ENCODE assay signal across 16 cellular contexts in the genomic region with DNA sequence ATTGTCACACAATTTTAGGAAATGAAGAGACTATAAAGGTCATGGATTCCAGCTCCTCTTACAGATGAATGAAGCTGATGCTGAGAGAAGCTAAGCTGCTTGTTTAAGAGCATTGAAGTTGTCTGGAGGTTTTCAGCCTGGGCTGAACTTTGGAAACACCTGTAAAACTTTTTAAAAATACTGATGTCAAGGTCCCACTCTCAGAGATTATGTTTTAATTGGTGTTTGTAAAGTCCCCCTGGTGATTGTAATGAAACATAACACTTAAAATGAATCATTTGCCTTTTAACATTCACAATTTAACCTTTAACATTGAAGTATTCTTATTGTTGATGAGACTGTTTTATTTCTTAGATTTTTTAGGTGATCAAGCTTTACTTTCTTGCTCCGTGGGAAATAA. TPM values are rescaled to one million over a fixed set of nuclear protein-coding genes. Genes with fewer than 3 reads are reported as not detected.
DNase-seq lines count a peak whose midpoint lies in the region; ATAC-seq, FAIRE-seq and TF ChIP-seq lines count a peak whose summit lies in the region.
"Had no signal": no experiment of that assay in that cellular context is flagged by ENCODE, and none has a peak within 500 bp of the region (broad histone marks: within the 10 kb centered on the region; RNA-seq: fewer than 3 reads in every experiment).

No MANE protein-coding gene starts in this region.

- peak; percentile 59 for ATAC-seq in CD4-positive, alpha-beta T cell (ENCODE audit: poor library complexity)
- ATAC-seq in GM12878 (peak; percentile 20; the same call in 2 of the 3 replicates), GM21447 (IDR thresholded peaks at IDR 0.05; ENCODE audit: unreplicated experiment) (no peak)
- ATAC-seq: left cardiac atrium; stimulated activated naive CD8-positive, alpha-beta T cell treated with anti-CD3 and anti-CD28 coated beads, Interleukin-15, Interleukin-2, amounts not matched to agents 100 U/mL and 50 U/mL, for 24 hours had no signal

- SMC1A ChIA-PET in GM12878 (lab: Charles Lee; ENCODE audit: uncharacterized antibody, unreplicated experiment): interaction anchor here (0.8 to 2.1 kb wide), 10 partner anchors 12 to 86 kb away, joined by 3 to 7 read pairs (median 4); no protein-coding TSS in a partner anchor

- H3K4me1 ChIP-seq in GM12878 (ENCODE audit: control insufficient read depth, insufficient read depth, low read length): 0 out of 2 replicates have a peak, but pooled peaks cover 1% of the 10 kb centered on the region
- peaks cover 27% of the 10 kb centered on the region for H3K4me1 ChIP-seq in muscle layer of colon (ENCODE audit: insufficient read depth, low read length)
- H3K4me1 ChIP-seq in colonic mucosa: no peaks in the 10 kb centered on the region

- 97% methylated on average over 1 of the region's 1 CpG for WGBS in GM12878 (ENCODE audit: insufficient coverage, insufficient replicate concordance, low lambda C conversion rate, missing lambda C conversion rate)

- peaks cover 5% of the 10 kb centered on the region for H4K20me1 ChIP-seq in GM12878 (ENCODE audit: control insufficient read depth, insufficient read depth)

- no peaks in the 10 kb centered on the region for H3K27me3 ChIP-seq in CD4-positive, alpha-beta T cell (ENCODE audit: control insufficient read depth, insufficient read depth, low read length)
- H3K27me3 ChIP-seq in GM12878 (replicated peaks in 1 of 2; ENCODE audit: control insufficient read depth in 2 of 2, insufficient read depth in 2 of 2, low read length in 1 of 2) (no peaks in the 10 kb centered on the region), muscle layer of colon (ENCODE audit: control insufficient read depth in 1 of 2, insufficient read depth in 2 of 2, low read length in 2 of 2) (no peaks in the 10 kb centered on the region), colonic mucosa (no peaks in the 10 kb centered on the region)
- H3K27me3 ChIP-seq: SJSA1 had no signal

- H3K79me2 ChIP-seq in GM12878 (ENCODE audit: control insufficient read depth, insufficient read depth, low read length): peaks cover 74% of the 10 kb centered on the region

- H3K36me3 Mint-ChIP-seq in CD4-positive, alpha-beta T cell (ENCODE audit: low read depth): peaks cover 21% of the 10 kb centered on the region
- peaks cover 5% of the 10 kb centered on the region; the same call in 1 of the 2 replicates for H3K36me3 Mint-ChIP-seq in HFFc6 (ENCODE audit: low read depth)

- RAD21 ChIA-PET in GM12878 (lab: Charles Lee; ENCODE audit: unreplicated experiment): interaction anchor here (1.0 to 1.3 kb wide), 5 partner anchors 11 to 58 kb away, joined by 3 to 7 read pairs (median 3); no protein-coding TSS in a partner anchor

- BruUV-seq in GM12878 (replicated peaks; lab: Mats Ljungman, UMichigan): no TSS peak

- in situ Hi-C loops in GM12878 (cut with MboI): no loop called here

- no peaks in the 10 kb centered on the region for H3K9me3 Mint-ChIP-seq in CD4-positive, alpha-beta T cell
- no peaks in the 10 kb centered on the region for H3K9me3 Mint-ChIP-seq in HFFc6
- H3K9me3 Mint-ChIP-seq: central memory CD8-positive, alpha-beta T cell had no signal

- no peak for FAIRE-seq in GM12878 (lab: Jason Lieb, UNC)

- TF ChIP-seq EP300 in GM12878 (IDR thresholded peaks at IDR 0.05; ENCODE audit: borderline replicate concordance in 1 of 2, control insufficient read depth in 1 of 2, low read depth in 2 of 2, low read length in 2 of 2): no peak

- no peak for TF ChIP-seq RAD21 in GM12878 (IDR thresholded peaks at IDR 0.05; ENCODE audit: insufficient read depth, low read depth, low read length)

- H3K36me3 ChIP-seq in GM12878 (ENCODE audit: control insufficient read depth in 2 of 2, insufficient read depth in 2 of 2, low read length in 1 of 2): peaks cover 0 to 12% of the 10 kb centered on the region in 2 experiments
- H3K36me3 ChIP-seq in muscle layer of colon (ENCODE audit: insufficient read depth, low read length): no peaks in the 10 kb centered on the region
- no peaks in the 10 kb centered on the region for H3K36me3 ChIP-seq in colonic mucosa

- no peak overlapping the region for H3K27ac ChIP-seq in CD4-positive, alpha-beta T cell (ENCODE audit: low read depth, low read length)
- H3K27ac ChIP-seq in GM12878 (ENCODE audit: control insufficient read depth, insufficient read depth): no peak overlapping the region
- no peak overlapping the region for H3K27ac ChIP-seq in muscle layer of colon (ENCODE audit: low read depth, low read length)
- H3K27ac ChIP-seq in colonic mucosa: no peak overlapping the region
- H3K27ac ChIP-seq: SJSA1 had no signal

- H3K4me2 ChIP-seq in GM12878 (ENCODE audit: control insufficient read depth, insufficient read depth): no peak overlapping the region

- H3K9me3 ChIP-seq in CD4-positive, alpha-beta T cell (ENCODE audit: control insufficient read depth, low read length): no peaks in the 10 kb centered on the region
- H3K9me3 ChIP-seq in GM12878 (replicated peaks; ENCODE audit: control insufficient read depth, insufficient read depth, low read length): no peaks in the 10 kb centered on the region
- H3K9me3 ChIP-seq in muscle layer of colon (ENCODE audit: low read length): no peaks in the 10 kb centered on the region
- no peaks in the 10 kb centered on the region for H3K9me3 ChIP-seq in colonic mucosa
- H3K9me3 ChIP-seq: SJSA1 had no signal

- intact Hi-C loops in CD4-positive, alpha-beta T cell (cut with DNase I, micrococcal nuclease): loop anchor here (2.0 to 10.0 kb wide), 2 partner anchors 15 to 55 kb away; no protein-coding TSS in a partner anchor
- intact Hi-C loops in GM12878 (cut with micrococcal nuclease; ENCODE audit: unreplicated experiment) (no loop called here), colonic mucosa (cut with DNase I) (no loop called here)

- no peak for TF ChIP-seq CTCF in CD4-positive, alpha-beta T cell (IDR thresholded peaks at IDR 0.05)
- peak; percentile 68 for TF ChIP-seq CTCF in HFFc6 (IDR thresholded peaks at IDR 0.05)
- TF ChIP-seq CTCF in GM12878 (IDR thresholded peaks at IDR 0.05 in 2 of 3, conservative IDR thresholded peaks at IDR 0.05 in 1 of 3; ENCODE audit: control insufficient read depth in 2 of 3, extremely low read depth in 1 of 3, insufficient read depth in 1 of 3, low read depth in 3 of 3, low read length in 3 of 3): no peak
- no peak for TF ChIP-seq CTCF in colonic mucosa (IDR thresholded peaks at IDR 0.05)

- H3K4me3 Mint-ChIP-seq in CD4-positive, alpha-beta T cell: no peak overlapping the region
- H3K4me3 Mint-ChIP-seq in HFFc6: no peak overlapping the region; the same call in 1 of the 2 replicates
- H3K4me3 Mint-ChIP-seq: central memory CD8-positive, alpha-beta T cell had no signal

- peaks cover 49% of the 10 kb centered on the region for H3K4me1 Mint-ChIP-seq in CD4-positive, alpha-beta T cell (ENCODE audit: low read depth)
- peaks cover 52% of the 10 kb centered on the region for H3K4me1 Mint-ChIP-seq in HFFc6 (ENCODE audit: low read depth)

- POLR2A ChIA-PET in CD4-positive, alpha-beta T cell (lab: Charles Lee): no interaction called here
- POLR2A ChIA-PET in GM12878 (lab: Charles Lee): no interaction called here

- no peaks in the 10 kb centered on the region for H3K27me3 Mint-ChIP-seq in CD4-positive, alpha-beta T cell
- peaks cover 1% of the 10 kb centered on the region; the same call in 1 of the 2 replicates for H3K27me3 Mint-ChIP-seq in HFFc6 (ENCODE audit: insufficient read depth)
- H3K27me3 Mint-ChIP-seq: central memory CD8-positive, alpha-beta T cell had no signal

- no peak for TF ChIP-seq POLR2A in GM12878 (IDR thresholded peaks at IDR 0.05; ENCODE audit: low read depth, low read length)

- peak overlapping the region; percentile 32 for H3K27ac Mint-ChIP-seq in CD4-positive, alpha-beta T cell
- H3K27ac Mint-ChIP-seq in HFFc6: peak overlapping the region; percentile 8

- no peak overlapping the region for H2AFZ ChIP-seq in GM12878 (ENCODE audit: control insufficient read depth, low read depth, low read length)

- no peak for DNase-seq in CD4-positive, alpha-beta T cell
- no peak for DNase-seq in HFFc6
- DNase-seq in GM12878 (ENCODE audit: low read depth, low spot score): no peak
- DNase-seq in NCI-H774 (lab: John Stamatoyannopoulos, UW): no peak
- no peak for DNase-seq in colonic mucosa
- no peak for DNase-seq in NCI-H1417 (lab: John Stamatoyannopoulos, UW)
- DNase-seq: activated CD4-positive, CD25-positive, alpha-beta regulatory T cell; foreskin fibroblast; left cardiac atrium; NCI-H446 treated with DMSO at 0.1 percent for 48 hours; stimulated activated CD4-positive, alpha-beta T cell treated with anti-CD3 and anti-CD28 coated beads, Interleukin-2, amount 100 ng/mL, for 48 hours; stimulated activated naive CD8-positive, alpha-beta T cell treated with anti-CD3 and anti-CD28 coated beads, Interleukin-15, Interleukin-2, amounts not matched to agents 100 U/mL and 50 U/mL, for 24 hours had no signal

- CTCF ChIA-PET in CD4-positive, alpha-beta T cell (lab: Charles Lee): interaction anchor here (1.5 kb wide), 1 partner anchor 16 kb away, joined by 5 read pairs; no protein-coding TSS in a partner anchor
- CTCF ChIA-PET in GM12878 (lab: Yijun Ruan, JAX): interaction anchor here (0.8 to 1.7 kb wide), 6 partner anchors 9 to 162 kb away, joined by 3 to 6 read pairs (median 4); no protein-coding TSS in a partner anchor

- H3K4me3 ChIP-seq in GM12878 (no peak overlapping the region), muscle layer of colon (ENCODE audit: low read depth in 1 of 2, low read length in 2 of 2) (no peak overlapping the region), colonic mucosa (no peak overlapping the region)
- H3K4me3 ChIP-seq: SJSA1 had no signal

- no peak overlapping the region for H3K9ac ChIP-seq in GM12878 (ENCODE audit: control insufficient read depth, insufficient read depth, low read length)
- H3K9ac ChIP-seq in muscle layer of colon (ENCODE audit: low read length): peak overlapping the region; percentile 25
- H3K9ac ChIP-seq in colonic mucosa (ENCODE audit: low read depth in 2 of 2, low read length in 2 of 2): no peak overlapping the region

RNA-seq across cellular contexts. Expression of a gene that starts 16.4 kb away (rescaled TPM):
- total RNA-seq in CD4-positive, alpha-beta T cell: 10 to 100 TPM; 63.8 to 68.1 TPM
- 100 to 1,000 TPM; 196 to 222 (median 204) TPM for total RNA-seq in HFFc6 (2021; fragmentation: NEBNext Ultra II Directional; extraction: Animal tissue kit (Norgen Biotek cat#: 25700))
- total RNA-seq in GM12878 (2013; cell fraction: nucleolus; rRNA removed): 48.5 and 52.7 TPM in 2 replicates
- total RNA-seq in GM12878 (2014; rRNA removed) (36.1 and 37.4 TPM in 2 replicates), GM12878 (2014; rRNA removed; fragmentation: Illumina TruSeq; extraction: Trizol) (98.9 and 101 TPM in 2 replicates), GM12878 (2021) (108 and 116 TPM in 2 replicates), colonic mucosa (100 to 1,000 TPM; 119 to 146 TPM)
- polyA plus RNA-seq in GM12878 (2011; ENCODE audit: low read depth): 38.4 TPM
- polyA plus RNA-seq in GM12878 (2011; rRNA removed) (241 and 256 TPM in 2 replicates), GM12878 (2014; fragmentation: Illumina TruSeq; extraction: Trizol) (143 and 150 TPM in 2 replicates), GM12878 (2014; fragmentation: Nextera tagmentation; extraction: Ambion mirVana) (10 to 100 TPM; 24.1 to 26.4 TPM), GM12878 (2014; rRNA removed) (73.1 and 73.5 TPM in 2 replicates), GM12878 (2016; fragmentation: Nextera tagmentation; extraction: Ambion mirVana) (10 to 100 TPM; 10.3 to 10.5 TPM)
- 195 and 228 TPM in 2 replicates for polyA plus RNA-seq in GM12878 (2011; cell fraction: cytosol; rRNA removed)
- 62.2 and 64.1 TPM in 2 replicates for polyA plus RNA-seq in GM12878 (2011; cell fraction: nucleus; rRNA removed)
- polyA plus RNA-seq in GM12878 (2012): 58.1 and 60.0 TPM in 2 replicates
- 209 and 261 TPM in 2 replicates for polyA minus RNA-seq in GM12878 (2011; rRNA and poly(A)+ RNA removed)
- polyA minus RNA-seq in GM12878 (2011; cell fraction: cytosol; rRNA and poly(A)+ RNA removed): 141 and 153 TPM in 2 replicates
- polyA minus RNA-seq in GM12878 (2011; cell fraction: nucleus; rRNA and poly(A)+ RNA removed): 34.8 and 64.1 TPM in 2 replicates

Comparison
In these comparisons a context has a peak if more than half of its experiments do, and no peak if none do; other contexts are left out.
1. intact Hi-C loops: an anchor here in CD4-positive, alpha-beta T cell (2.0 to 10.0 kb wide); none called in GM12878 and colonic mucosa.